In the genomic region with DNA sequence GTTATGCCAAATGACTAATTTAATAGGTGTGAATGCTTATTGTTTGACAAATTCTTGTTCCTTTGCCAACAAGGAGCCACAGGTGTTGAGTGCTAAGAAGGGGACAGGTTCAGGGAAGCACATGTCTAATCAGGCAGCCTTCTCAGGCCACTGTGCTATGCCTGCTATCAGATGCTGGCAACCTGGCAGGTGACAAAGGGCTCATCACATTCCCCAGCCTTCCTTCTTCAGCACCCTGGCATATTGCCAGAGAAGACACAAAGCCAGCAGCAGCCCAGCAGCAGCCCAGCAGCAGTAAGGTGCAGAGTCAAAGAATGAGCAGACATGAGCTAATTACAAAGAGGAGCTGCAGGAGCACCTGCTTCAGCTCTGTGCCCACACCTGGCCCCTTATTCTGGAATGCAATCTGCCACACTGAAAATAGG, we compare ENCODE assay signal across 13 cellular contexts.
DNase-seq lines count a peak whose midpoint lies in the region; ATAC-seq, FAIRE-seq and TF ChIP-seq lines count a peak whose summit lies in the region.
"Had no signal": no experiment of that assay in that cellular context is flagged by ENCODE, and none has a peak within 500 bp of the region (broad histone marks: within the 10 kb centered on the region; RNA-seq: fewer than 3 reads in every experiment).

No MANE protein-coding gene starts in this region.

- H3K27me3 ChIP-seq in BE2C: no peaks in the 10 kb centered on the region

- no peak for TF ChIP-seq CTCF in BE2C (IDR thresholded peaks at IDR 0.05; ENCODE audit: low read depth, low read length)

- H3K9me3 ChIP-seq in BE2C: no peaks in the 10 kb centered on the region

- ATAC-seq in esophagus mucosa: peak; percentile 94
- ATAC-seq: effector memory CD8-positive, alpha-beta T cell had no signal

- no peaks in the 10 kb centered on the region for H3K36me3 ChIP-seq in BE2C

- DNase-seq in D341Med (ENCODE audit: low spot score) (peak; percentile 24), NCI-H146 (lab: John Stamatoyannopoulos, UW) (peak; percentile 79), NCI-H748 treated with DMSO at 0.1 percent for 48 hours (lab: John Stamatoyannopoulos, UW) (peak; percentile 52), HTR-8/SVneo (ENCODE audit: insufficient read length, low spot score) (no peak), GM12892 (ENCODE audit: insufficient read length) (no peak), erythroblast (lab: John Stamatoyannopoulos, UW) (no peak), BE2C (no peak)
- DNase-seq: activated CD4-positive, alpha-beta T cell treated with anti-CD3 and anti-CD28 coated beads, Interleukin-2, amount 50 U/mL, for 1 hour; DMS79; effector memory CD8-positive, alpha-beta T cell; NCI-H1694; stimulated activated CD8-positive, alpha-beta memory T cell treated with anti-CD3 and anti-CD28 coated beads, Interleukin-4, amount 100 ng/mL, for 48 hours had no signal

- no peak overlapping the region for H3K4me3 ChIP-seq in BE2C (ENCODE audit: low read depth, low read length)

- FAIRE-seq in HTR-8/SVneo (lab: Jason Lieb, UNC) (no peak), GM12892 (lab: Jason Lieb, UNC) (no peak)

- H3K4me1 ChIP-seq in BE2C: no peaks in the 10 kb centered on the region

- TF ChIP-seq POLR2A in GM12892 (IDR thresholded peaks at IDR 0.05; ENCODE audit: low read depth, low read length) (no peak), erythroblast (IDR thresholded peaks at IDR 0.05; ENCODE audit: low read length) (no peak)

Comparison
In these comparisons a context has a peak if more than half of its experiments do, and no peak if none do; other contexts are left out.
1. DNase-seq: peak in D341Med (single experiment), NCI-H146 (single experiment) and NCI-H748 treated with DMSO at 0.1 percent for 48 hours (single experiment); none in HTR-8/SVneo (single experiment), GM12892 (single experiment), erythroblast (0 of 2) and BE2C (single experiment).